ENCODE assay signal across 15 cellular contexts in the genomic region with DNA sequence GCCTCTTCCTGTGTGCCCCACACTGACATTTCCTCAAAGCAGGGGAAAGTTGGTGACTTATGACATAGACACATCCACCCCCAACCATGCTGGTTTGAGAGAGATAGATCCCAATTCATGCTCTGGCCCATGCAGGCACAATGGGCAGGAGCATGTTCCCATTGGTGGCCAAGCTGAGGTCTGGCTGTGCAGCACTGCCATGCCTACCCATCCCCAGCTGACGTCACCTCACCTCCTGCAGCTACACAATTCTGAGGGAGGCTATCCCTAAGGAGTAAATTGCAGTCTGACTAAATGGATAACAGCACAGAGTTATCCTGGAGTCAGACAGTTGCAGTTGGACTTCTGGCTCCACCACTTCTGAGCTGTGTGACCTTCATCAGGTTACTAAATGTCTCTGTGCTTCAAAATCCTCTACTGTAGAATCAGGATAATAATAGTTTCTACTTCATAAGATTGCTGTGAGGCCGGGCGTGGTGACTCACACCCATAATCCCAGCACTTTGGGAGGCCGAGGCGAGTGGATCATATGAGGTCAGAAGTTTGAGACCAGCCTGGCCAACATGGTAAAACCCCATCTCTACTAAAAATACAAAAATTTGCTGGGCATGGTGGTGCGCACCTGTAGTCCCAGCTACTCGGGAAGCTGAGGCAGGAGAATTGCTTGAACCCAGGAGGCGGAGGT.
DNase-seq lines count a peak whose midpoint lies in the region; ATAC-seq, FAIRE-seq and TF ChIP-seq lines count a peak whose summit lies in the region.
"Had no signal": no experiment of that assay in that cellular context is flagged by ENCODE, and none has a peak within 500 bp of the region (broad histone marks: within the 10 kb centered on the region; RNA-seq: fewer than 3 reads in every experiment).

No MANE protein-coding gene starts in this region.

- no peak overlapping the region for H3K18ac ChIP-seq in H1 (ENCODE audit: extremely low read depth, low read length)

- no TSS peak for BruUV-seq in HepG2 (replicated peaks; lab: Mats Ljungman, UMichigan)

- H3K23me2 ChIP-seq in H1 (ENCODE audit: low read depth, low read length) = no peaks in the 10 kb centered on the region

- no peak overlapping the region for H3K4ac ChIP-seq in H1 (replicated peaks; ENCODE audit: insufficient read length, low read depth, low read length)

- H3K23ac ChIP-seq in H1 (ENCODE audit: insufficient read length) = no peak overlapping the region

- H2BK120ac ChIP-seq in H1 (replicated peaks; ENCODE audit: low read depth, low read length) = no peak overlapping the region

- H3K4me2 ChIP-seq in HepG2 (ENCODE audit: low read depth, low read length) = no peak overlapping the region
- no peak overlapping the region for H3K4me2 ChIP-seq in H1 (ENCODE audit: insufficient read depth in 1 of 2, low read depth in 2 of 2, low read length in 2 of 2)
- H3K4me2 ChIP-seq: A549, GM23338 had no signal

- H4K5ac ChIP-seq in H1 (ENCODE audit: insufficient read length, low read depth, low read length) = no peak overlapping the region

- no peak overlapping the region for H2BK5ac ChIP-seq in H1 (ENCODE audit: low read depth, low read length)

- no peak overlapping the region for H3K56ac ChIP-seq in H1 (replicated peaks; ENCODE audit: insufficient read length, low read depth, low read length)

- TF ChIP-seq RAD21 in HepG2 (CRISPR knock-in tag; IDR thresholded peaks at IDR 0.05) = no peak
- TF ChIP-seq RAD21 in H1 (IDR thresholded peaks at IDR 0.05 in 1 of 2, conservative IDR thresholded peaks at IDR 0.05 in 1 of 2; ENCODE audit: low read depth in 2 of 2, low read length in 2 of 2) = no peak

- H4K91ac ChIP-seq in H1 (replicated peaks; ENCODE audit: insufficient read length, low read length) = peak overlapping the region; percentile 38

- H3K79me2 ChIP-seq in HepG2 (ENCODE audit: insufficient read depth, low read length) (no peaks in the 10 kb centered on the region), H1 (ENCODE audit: control insufficient read depth in 1 of 2, insufficient read depth in 2 of 2, low read length in 2 of 2) (no peaks in the 10 kb centered on the region)

- H3K27ac ChIP-seq in HepG2 (ENCODE audit: extremely low read length, insufficient read depth, low read length) (no peak overlapping the region), right lobe of liver (no peak overlapping the region), HEK293 (ENCODE audit: extremely low read depth, low read depth, low read length) (no peak overlapping the region), H1 (ENCODE audit: low read depth, low read length) (no peak overlapping the region)
- H3K27ac ChIP-seq: A549 had no signal

- TF ChIP-seq CTCF in HepG2 (CRISPR knock-in tag; IDR thresholded peaks at IDR 0.05) (no peak), right lobe of liver (IDR thresholded peaks at IDR 0.05) (no peak), HEK293 (tag by site-specific recombination; IDR thresholded peaks at IDR 0.05) (no peak), H1 (IDR thresholded peaks at IDR 0.05; ENCODE audit: control extremely low read depth in 1 of 3, insufficient read depth in 1 of 3, low read depth in 1 of 3, low read length in 3 of 3) (no peak)

- POLR2A ChIA-PET in HepG2 (lab: Yijun Ruan, JAX) = no interaction called here
- POLR2A ChIA-PET in HEK293 (lab: Yijun Ruan, JAX) = no interaction called here
- POLR2A ChIA-PET in H1 (lab: Charles Lee; ENCODE audit: partially characterized antibody) = no interaction called here

- FAIRE-seq in HepG2 (lab: Jason Lieb, UNC) = no peak
- no peak for FAIRE-seq in H1 (lab: Jason Lieb, UNC)
- FAIRE-seq: A549, GM12878, GM18507 had no signal

- H3K14ac ChIP-seq in H1 (ENCODE audit: insufficient read length) = no peak overlapping the region

- no peak overlapping the region for H2AK5ac ChIP-seq in H1 (ENCODE audit: low read depth, low read length)

- H2BK12ac ChIP-seq in H1 (ENCODE audit: low read depth, low read length) = no peak overlapping the region

- no peak overlapping the region for H4K8ac ChIP-seq in H1 (ENCODE audit: extremely low read depth, insufficient read depth, low read length)

- no peak for DNase-seq in HepG2 (ENCODE audit: low spot score)
- DNase-seq in right lobe of liver = no peak
- no peak for DNase-seq in H1 (ENCODE audit: low read depth in 1 of 2, low spot score in 2 of 2)
- DNase-seq in NCI-H69 (lab: John Stamatoyannopoulos, UW) = no peak
- DNase-seq in MG63 = no peak
- DNase-seq in activated gamma-delta T cell treated with Interleukin-2 at 50 U/mL for 16 hours = no peak
- DNase-seq: BE2C; Caco-2; CD8-positive, alpha-beta memory T cell; H9 had no signal

- intact Hi-C loops in HepG2 (cut with micrococcal nuclease; ENCODE audit: unreplicated experiment) = no loop called here
- intact Hi-C loops in right lobe of liver (cut with DNase I) = no loop called here

- no peaks in the 10 kb centered on the region for H3K79me1 ChIP-seq in H1 (ENCODE audit: low read depth, low read length)

- H3K36me3 ChIP-seq in HepG2 (replicated peaks in 1 of 2; ENCODE audit: control insufficient read depth in 1 of 2, insufficient read depth in 2 of 2, low read length in 2 of 2) (no peaks in the 10 kb centered on the region), right lobe of liver (no peaks in the 10 kb centered on the region), HEK293 (ENCODE audit: control insufficient read depth in 2 of 2, insufficient read depth in 1 of 2, low read length in 2 of 2) (no peaks in the 10 kb centered on the region), H1 (ENCODE audit: control insufficient read depth in 2 of 4, insufficient read depth in 4 of 4, low read length in 3 of 4) (no peaks in the 10 kb centered on the region), MG63 (no peaks in the 10 kb centered on the region)
- H3K36me3 ChIP-seq: BE2C had no signal

- no peak for TF ChIP-seq POLR2A in HepG2 (IDR thresholded peaks at IDR 0.05; ENCODE audit: insufficient read depth in 1 of 2, low read depth in 2 of 2, low read length in 2 of 2)
- TF ChIP-seq POLR2A in right lobe of liver (IDR thresholded peaks at IDR 0.05) = no peak
- TF ChIP-seq POLR2A in H1 (IDR thresholded peaks at IDR 0.05; ENCODE audit: control extremely low read depth in 1 of 2, low read depth in 2 of 2, low read length in 2 of 2) = no peak

- in situ Hi-C loops in HepG2 (cut with HindIII; ENCODE audit: extremely low pct_ligation_motif_present, low pct_unique_long_range_greater_than_20kb) = no loop called here

- H3K4me1 ChIP-seq in HepG2 (ENCODE audit: insufficient read depth, low read length) (no peaks in the 10 kb centered on the region), right lobe of liver (no peaks in the 10 kb centered on the region), HEK293 (ENCODE audit: control insufficient read depth, insufficient read depth, low read length) (peaks cover 4% of the 10 kb centered on the region), H1 (replicated peaks in 1 of 4; ENCODE audit: control insufficient read depth in 3 of 4, insufficient read depth in 4 of 4, low read length in 3 of 4) (peaks cover 0 to 3% (median 0%) of the 10 kb centered on the region in 4 experiments; a peak in 2 of 7 replicates)
- H3K4me1 ChIP-seq: BE2C, Caco-2 had no signal

- H3K9me3 ChIP-seq in HepG2 (ENCODE audit: low read length) (no peaks in the 10 kb centered on the region), right lobe of liver (no peaks in the 10 kb centered on the region), HEK293 (ENCODE audit: control insufficient read depth, insufficient read depth, low read depth, low read length) (no peaks in the 10 kb centered on the region), H1 (ENCODE audit: insufficient read depth in 2 of 2, low read depth in 1 of 2, low read length in 1 of 2) (no peaks in the 10 kb centered on the region), MG63 (no peaks in the 10 kb centered on the region)
- H3K9me3 ChIP-seq: A549, BE2C, Caco-2 had no signal

- H3K9ac ChIP-seq in HepG2 (ENCODE audit: insufficient read depth, low read depth, low read length) (no peak overlapping the region), H1 (replicated peaks in 1 of 4; ENCODE audit: extremely low read depth in 1 of 4, low read depth in 3 of 4, low read length in 3 of 4) (no peak overlapping the region)

- H3K27me3 ChIP-seq in HepG2 (ENCODE audit: control insufficient read depth in 1 of 2, insufficient read depth in 2 of 2, low read length in 2 of 2) (peaks cover 0 to 11% of the 10 kb centered on the region in 2 experiments; a peak in 1 of 5 replicates), right lobe of liver (no peaks in the 10 kb centered on the region), H1 (replicated peaks in 1 of 4; ENCODE audit: control insufficient read depth in 3 of 4, extremely low read depth in 1 of 4, insufficient read depth in 3 of 4, low read length in 3 of 4) (no peaks in the 10 kb centered on the region; a peak in 1 of 7 replicates), MG63 (no peaks in the 10 kb centered on the region)
- H3K27me3 ChIP-seq: BE2C had no signal

- no peak for TF ChIP-seq EP300 in HepG2 (IDR thresholded peaks at IDR 0.05; ENCODE audit: low read depth in 2 of 2, low read length in 2 of 2)
- no peak for TF ChIP-seq EP300 in HepG2 (CRISPR knock-in tag; IDR thresholded peaks at IDR 0.05; ENCODE audit: borderline replicate concordance)
- TF ChIP-seq EP300 in H1 (IDR thresholded peaks at IDR 0.05; ENCODE audit: borderline replicate concordance in 1 of 2, low read depth in 2 of 2, low read length in 2 of 2) = no peak

- H2AFZ ChIP-seq in HepG2 (ENCODE audit: low read length) (no peak overlapping the region), H1 (ENCODE audit: low read length) (no peak overlapping the region)

- no peak overlapping the region for H3K4me3 ChIP-seq in HepG2 (replicated peaks in 1 of 3; ENCODE audit: insufficient read depth in 1 of 3, low read depth in 2 of 3, low read length in 3 of 3)
- H3K4me3 ChIP-seq in right lobe of liver = no peak overlapping the region
- no peak overlapping the region for H3K4me3 ChIP-seq in HEK293 (ENCODE audit: low read depth, low read length)
- no peak overlapping the region for H3K4me3 ChIP-seq in H1 (ENCODE audit: extremely low read depth in 1 of 4, insufficient read depth in 2 of 4, low read depth in 3 of 4, low read length in 4 of 4)
- no peak overlapping the region for H3K4me3 ChIP-seq in MG63
- H3K4me3 ChIP-seq: A549, GM12878, GM23338 had no signal

- H2BK20ac ChIP-seq in H1 (ENCODE audit: low read length) = peak overlapping the region; percentile 67; the same call in 1 of the 2 replicates

- H4K20me1 ChIP-seq in HepG2 (ENCODE audit: insufficient read depth, low read length) (no peaks in the 10 kb centered on the region), H1 (replicated peaks in 1 of 2; ENCODE audit: control insufficient read depth in 1 of 2, insufficient read depth in 2 of 2, low read length in 2 of 2) (no peaks in the 10 kb centered on the region)

- ATAC-seq in HepG2 (no peak), right lobe of liver (no peak)
- ATAC-seq: A549, GM12878, GM23338 had no signal

- no peak overlapping the region for H2BK15ac ChIP-seq in H1 (ENCODE audit: low read length)

- 33% methylated on average over 3 of the region's 8 CpGs for whole genome bisulfite sequencing in HepG2 (ENCODE audit: low lambda C conversion rate)
- 72% methylated on average over 7 of the region's 8 CpGs for WGBS in right lobe of liver (ENCODE audit: insufficient coverage, low coverage, low lambda C conversion rate, missing lambda C conversion rate)
- WGBS in H1 (ENCODE audit: extremely low coverage in 1 of 2, insufficient coverage in 1 of 2, insufficient read length in 1 of 2, insufficient replicate concordance in 2 of 2, low coverage in 1 of 2, low lambda C conversion rate in 2 of 2, missing lambda C conversion rate in 1 of 2), 2 experiments = 96% methylated on average over 8 of the region's 8 CpGs; no CpG with 5 or more reads in 1 of the 2 experiments

- CTCF ChIA-PET in HepG2 (lab: Yijun Ruan, JAX; ENCODE audit: low intra/inter-chr PET ratio, low total read pairs) (no interaction called here), HEK293 (lab: Yijun Ruan, JAX) (no interaction called here), H1 (lab: Charles Lee; ENCODE audit: partially characterized antibody) (interaction anchor here (0.7 kb wide), 1 partner anchor 120 kb away, joined by 3 read pairs; no protein-coding TSS in a partner anchor)
